ENCODE assay signal across 7 cellular contexts in the genomic region with DNA sequence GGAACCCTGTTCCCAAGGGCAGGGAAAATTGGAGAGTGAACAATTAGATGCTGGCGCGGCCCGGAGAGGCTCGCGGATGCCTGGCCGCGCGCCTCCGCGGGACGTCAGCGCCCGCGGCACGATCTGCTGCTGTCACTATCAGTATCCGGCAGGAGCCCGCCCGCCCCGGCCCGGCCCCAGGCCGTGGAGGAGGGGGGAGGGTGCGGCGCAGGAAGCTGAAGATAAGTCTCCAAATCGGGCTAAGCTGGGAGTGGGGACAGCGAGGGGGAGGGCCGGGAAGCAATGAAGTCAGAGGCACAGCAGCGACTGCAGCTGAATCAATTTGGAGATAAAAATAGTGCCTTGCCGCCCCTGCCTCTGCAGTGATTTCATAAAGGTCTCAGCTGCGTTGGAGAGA.
A peak's percentile ranks its signal among the peaks of the same experiment; 100 is the strongest.
DNase-seq lines count a peak whose midpoint lies in the region; ATAC-seq and TF ChIP-seq lines count a peak whose summit lies in the region.

No MANE protein-coding gene starts in this region.

- H3K27me3 ChIP-seq in GM23248 (replicated peaks; ENCODE audit: insufficient read depth) (no peaks in the 10 kb centered on the region), neuron (ENCODE audit: insufficient read depth, low read length) (no peaks in the 10 kb centered on the region)

- peaks cover 39% of the 10 kb centered on the region for H3K27me3 Mint-ChIP-seq in activated naive CD8-positive, alpha-beta T cell
- H3K27me3 Mint-ChIP-seq in glutamatergic neuron (ENCODE audit: unreplicated experiment): peaks cover 2% of the 10 kb centered on the region

- H3K9me3 ChIP-seq in GM23248 (ENCODE audit: low read depth) (no peaks in the 10 kb centered on the region), neuron (ENCODE audit: low read length) (no peaks in the 10 kb centered on the region)

- 1 to 4% methylated on average over 17 to 29 of the region's 29 CpGs for WGBS in GM23248 (ENCODE audit: low coverage in 1 of 2, low lambda C conversion rate in 2 of 2, missing lambda C conversion rate in 2 of 2), 2 experiments

- H3K36me3 ChIP-seq in GM23248 (ENCODE audit: low read depth) (no peaks in the 10 kb centered on the region), neuron (ENCODE audit: insufficient read depth, low read length) (no peaks in the 10 kb centered on the region)

- no peak for ATAC-seq in HG03469 (IDR thresholded peaks at IDR 0.05; ENCODE audit: unreplicated experiment)

- H3K4me3 ChIP-seq in GM23248: peak overlapping the region; percentile 69
- H3K4me3 ChIP-seq in neuron (ENCODE audit: low read length): peak overlapping the region; percentile 68

- no peaks in the 10 kb centered on the region for H3K36me3 Mint-ChIP-seq in activated naive CD8-positive, alpha-beta T cell
- H3K36me3 Mint-ChIP-seq in glutamatergic neuron (ENCODE audit: unreplicated experiment): no peaks in the 10 kb centered on the region

- peaks cover 10% of the 10 kb centered on the region for H3K4me1 Mint-ChIP-seq in activated naive CD8-positive, alpha-beta T cell (ENCODE audit: low read depth)
- H3K4me1 Mint-ChIP-seq in glutamatergic neuron (ENCODE audit: low read depth, unreplicated experiment): peaks cover 8% of the 10 kb centered on the region

- peak overlapping the region; percentile 78 for H3K4me2 ChIP-seq in GM23248 (ENCODE audit: unreplicated experiment)

- DNase-seq in GM23248 (peak; percentile 73), SHP77 (lab: John Stamatoyannopoulos, UW) (peak; percentile 51 to 70), glutamatergic neuron (peak; percentile 76), substantia nigra (lab: John Stamatoyannopoulos, UW) (peak in 46 of 49 donors; percentile 3 to 72 (median 31))

- no peaks in the 10 kb centered on the region for H3K79me2 ChIP-seq in GM23248 (ENCODE audit: insufficient read depth)

- H4K20me1 ChIP-seq in GM23248 (ENCODE audit: insufficient read depth): no peaks in the 10 kb centered on the region

- H3K27ac Mint-ChIP-seq in activated naive CD8-positive, alpha-beta T cell: no peak overlapping the region
- H3K27ac Mint-ChIP-seq in glutamatergic neuron (ENCODE audit: unreplicated experiment): peak overlapping the region; percentile 53

- no peaks in the 10 kb centered on the region for H3K9me2 ChIP-seq in GM23248 (ENCODE audit: insufficient read depth)

- in situ Hi-C loops in GM23248 (cut with MboI): no loop called here

- TF ChIP-seq CTCF in glutamatergic neuron (IDR thresholded peaks at IDR 0.05; ENCODE audit: partially characterized antibody, unreplicated experiment): no peak

- H3F3A ChIP-seq in GM23248 (ENCODE audit: insufficient read depth): no peaks in the 10 kb centered on the region; the same call in 1 of the 2 replicates

- H3K9me3 Mint-ChIP-seq in activated naive CD8-positive, alpha-beta T cell (ENCODE audit: low read depth): no peaks in the 10 kb centered on the region
- peaks cover 1% of the 10 kb centered on the region for H3K9me3 Mint-ChIP-seq in glutamatergic neuron (ENCODE audit: unreplicated experiment)

- peak overlapping the region; percentile 30; the same call in 1 of the 2 replicates for H3K9ac ChIP-seq in GM23248

- H3K27ac ChIP-seq in GM23248 (no peak overlapping the region), substantia nigra (ENCODE audit: low read depth, low read length, poor library complexity, severe bottlenecking) (peak overlapping the region; percentile 32)

- no peaks in the 10 kb centered on the region for H3K4me1 ChIP-seq in GM23248 (ENCODE audit: insufficient read depth)
- peaks cover 11% of the 10 kb centered on the region for H3K4me1 ChIP-seq in neuron (ENCODE audit: insufficient read depth, low read length)

- H2AFZ ChIP-seq in GM23248: peak overlapping the region; percentile 90
- H2AFZ ChIP-seq in neuron (ENCODE audit: low read depth, low read length): peak overlapping the region; percentile 95

- peak overlapping the region; percentile 78 for H3K4me3 Mint-ChIP-seq in activated naive CD8-positive, alpha-beta T cell
- H3K4me3 Mint-ChIP-seq in glutamatergic neuron (ENCODE audit: unreplicated experiment): peak overlapping the region; percentile 83
